ENCODE assay signal across 7 cellular contexts in genomic region chr1:54199151-54199764, GRCh38.
DNase-seq lines count a peak whose midpoint lies in the region; ATAC-seq lines count a peak whose summit lies in the region.

No MANE protein-coding gene starts in this region.

- H3K4me3 Mint-ChIP-seq in activated naive CD8-positive, alpha-beta T cell, result peak overlapping the region; percentile 95
- peak overlapping the region; percentile 85 to 94 for H3K4me3 Mint-ChIP-seq in stimulated activated naive CD8-positive, alpha-beta T cell treated with anti-CD3 and anti-CD28 coated beads, Interleukin-15, amount 100 ng/mL, for 72 hours

- peaks cover 28% of the 10 kb centered on the region for H3K4me1 Mint-ChIP-seq in activated naive CD8-positive, alpha-beta T cell (ENCODE audit: low read depth)
- H3K4me1 Mint-ChIP-seq in stimulated activated naive CD8-positive, alpha-beta T cell treated with anti-CD3 and anti-CD28 coated beads, Interleukin-15, amount 100 ng/mL, for 72 hours, result peaks cover 40% of the 10 kb centered on the region

- no peaks in the 10 kb centered on the region; the same call in 1 of the 2 replicates for H3K27me3 ChIP-seq in HUES6 (ENCODE audit: control insufficient read depth, insufficient read depth, low read length)
- H3K27me3 ChIP-seq in iPS-20b (ENCODE audit: insufficient read depth, low read length), result no peaks in the 10 kb centered on the region

- H3K4me3 ChIP-seq in HUES6 (ENCODE audit: low read depth, low read length) (peak overlapping the region; percentile 89), iPS-20b (ENCODE audit: low read length) (peak overlapping the region; percentile 95)

- no peak overlapping the region for H3K27ac ChIP-seq in HUES6 (ENCODE audit: low read depth, low read length)
- H3K27ac ChIP-seq in iPS-20b (ENCODE audit: low read length), result no peak overlapping the region

- ATAC-seq in GM18498 (IDR thresholded peaks at IDR 0.05; ENCODE audit: unreplicated experiment), result peak; percentile 3
- peak; percentile 8 for ATAC-seq in stimulated activated naive CD8-positive, alpha-beta T cell treated with anti-CD3 and anti-CD28 coated beads, Interleukin-15, amount 100 ng/mL, for 72 hours

- H3K9me3 ChIP-seq in HUES6 (ENCODE audit: control insufficient read depth, insufficient read depth, low read depth, low read length) (no peaks in the 10 kb centered on the region), iPS-20b (ENCODE audit: insufficient read depth, low read depth, low read length) (no peaks in the 10 kb centered on the region)

- H3K27ac Mint-ChIP-seq in activated naive CD8-positive, alpha-beta T cell, result peak overlapping the region; percentile 77
- peak overlapping the region; percentile 85 to 94 for H3K27ac Mint-ChIP-seq in stimulated activated naive CD8-positive, alpha-beta T cell treated with anti-CD3 and anti-CD28 coated beads, Interleukin-15, amount 100 ng/mL, for 72 hours

- H3K4me1 ChIP-seq in HUES6 (ENCODE audit: control insufficient read depth, insufficient read depth, low read length) (peaks cover 15% of the 10 kb centered on the region), iPS-20b (ENCODE audit: insufficient read depth, low read length) (peaks cover 6% of the 10 kb centered on the region; the same call in 1 of the 2 replicates)

- peak overlapping the region; percentile 69 for H3K9ac ChIP-seq in HUES6 (ENCODE audit: low read length)
- H3K9ac ChIP-seq in iPS-20b (ENCODE audit: low read depth, low read length), result peak overlapping the region; percentile 87

- H3K27me3 Mint-ChIP-seq in activated naive CD8-positive, alpha-beta T cell, result no peaks in the 10 kb centered on the region
- no peaks in the 10 kb centered on the region for H3K27me3 Mint-ChIP-seq in stimulated activated naive CD8-positive, alpha-beta T cell treated with anti-CD3 and anti-CD28 coated beads, Interleukin-15, amount 100 ng/mL, for 72 hours

- peak in 1 of 2 donors; percentile 13 for DNase-seq in stimulated activated naive CD8-positive, alpha-beta T cell treated with anti-CD3 and anti-CD28 coated beads, Interleukin-15, amount 100 ng/mL, for 72 hours
- DNase-seq in midbrain (lab: John Stamatoyannopoulos, UW) (no peak), NCI-H226 (no peak)

- peaks cover 2% of the 10 kb centered on the region for H3K36me3 Mint-ChIP-seq in activated naive CD8-positive, alpha-beta T cell

- no peaks in the 10 kb centered on the region for H3K9me3 Mint-ChIP-seq in activated naive CD8-positive, alpha-beta T cell (ENCODE audit: low read depth)
- H3K9me3 Mint-ChIP-seq in stimulated activated naive CD8-positive, alpha-beta T cell treated with anti-CD3 and anti-CD28 coated beads, Interleukin-15, amount 100 ng/mL, for 72 hours, result no peaks in the 10 kb centered on the region

- peaks cover 24% of the 10 kb centered on the region; the same call in 1 of the 2 replicates for H3K36me3 ChIP-seq in HUES6 (ENCODE audit: control insufficient read depth, insufficient read depth, low read length)
- H3K36me3 ChIP-seq in iPS-20b (ENCODE audit: insufficient read depth, low read depth, low read length), result peaks cover 21% of the 10 kb centered on the region
